25 cellular contexts compared by ENCODE assay signal in genomic region chr1:29657816-29658215, GRCh38.
"Had no signal": no experiment of that assay in that cellular context is flagged by ENCODE, and none has a peak within 500 bp of the region (broad histone marks: within the 10 kb centered on the region; RNA-seq: fewer than 3 reads in every experiment).

No MANE protein-coding gene starts in this region.

- H3K9me3 ChIP-seq: body of pancreas, ovary, thyroid gland had no signal

- H3K4me3 ChIP-seq: body of pancreas, heart left ventricle, left lung, lung, ovary, psoas muscle, smooth muscle cell, stomach, thyroid gland, upper lobe of left lung had no signal

- H3K36me3 ChIP-seq: heart left ventricle, left lung, ovary, stomach, thyroid gland, upper lobe of left lung had no signal

- H3K36me3 Mint-ChIP-seq: activated naive CD8-positive, alpha-beta T cell had no signal

- H3K27me3 ChIP-seq: body of pancreas, left lung, ovary, thyroid gland, upper lobe of left lung had no signal

- H3K4me1 Mint-ChIP-seq: activated CD4-positive, alpha-beta T cell treated with anti-CD3 and anti-CD28 coated beads for 36 hours; immature natural killer cell; stimulated activated naive B cell treated with anti-CD40 and anti-IgM and Interleukin-4, amounts not matched to agents 10 μg/mL and 1 μg/mL and 100 μg/mL, for 72 hours had no signal

- H3K27ac ChIP-seq: body of pancreas, foreskin keratinocyte, heart left ventricle, left lung, ovary, psoas muscle, stomach, thyroid gland, upper lobe of left lung had no signal

- DNase-seq: activated CD4-positive, alpha-beta T cell treated with anti-CD3 and anti-CD28 coated beads for 36 hours; activated CD4-positive, CD25-positive, alpha-beta regulatory T cell; activated naive CD4-positive, alpha-beta T cell treated with Interleukin-2 at 50 U/mL for 16 hours; aorta; body of pancreas; cerebellar nuclear complex; cortex of kidney; foreskin keratinocyte; heart left ventricle; hypothalamus; immature natural killer cell; left lung; ovary; psoas muscle; stimulated activated CD4-positive, alpha-beta T cell treated with anti-CD3 and anti-CD28 coated beads, Interleukin-1b, Interleukin-23, amount 100 ng/mL, for 48 hours; stimulated activated CD4-positive, alpha-beta T cell treated with anti-CD3 and anti-CD28 coated beads, Interleukin-4, amount 100 ng/mL, for 4 hours; stimulated activated naive B cell treated with anti-CD40 and anti-IgM and Interleukin-4, amounts not matched to agents 10 μg/mL and 1 μg/mL and 100 μg/mL, for 72 hours; stomach; thyroid gland had no signal

- ATAC-seq: activated CD4-positive, alpha-beta T cell treated with anti-CD3 and anti-CD28 coated beads for 36 hours; body of pancreas; esophagus mucosa; foreskin keratinocyte; heart left ventricle; left lung; psoas muscle; stimulated activated naive B cell treated with anti-CD40 and anti-IgM and Interleukin-4, amounts not matched to agents 10 μg/mL and 1 μg/mL and 100 μg/mL, for 72 hours had no signal

- H3K4me3 Mint-ChIP-seq: activated CD4-positive, alpha-beta T cell treated with anti-CD3 and anti-CD28 coated beads for 36 hours; activated naive CD8-positive, alpha-beta T cell; immature natural killer cell; stimulated activated naive B cell treated with anti-CD40 and anti-IgM and Interleukin-4, amounts not matched to agents 10 μg/mL and 1 μg/mL and 100 μg/mL, for 72 hours had no signal

- H3K4me1 ChIP-seq: foreskin keratinocyte, heart left ventricle, left lung, psoas muscle, stomach, thyroid gland, upper lobe of left lung had no signal

- H3K4me2 ChIP-seq: smooth muscle cell had no signal

- H3K27ac Mint-ChIP-seq: activated CD4-positive, alpha-beta T cell treated with anti-CD3 and anti-CD28 coated beads for 36 hours; activated naive CD8-positive, alpha-beta T cell; activated T-helper 2 cell treated with anti-CD3 and anti-CD28 coated beads, Interferon-gamma antibody, Interleukin-2, Interleukin-4, amounts not matched to agents 10 μg/mL and 5 μg/mL and 100 μg/mL, durations not matched to agents 14 hours and 24 hours and 36 hours; immature natural killer cell; stimulated activated naive B cell treated with anti-CD40 and anti-IgM and Interleukin-4, amounts not matched to agents 10 μg/mL and 1 μg/mL and 100 μg/mL, for 72 hours had no signal
